ENCODE assay signal across 18 cellular contexts in the genomic region with DNA sequence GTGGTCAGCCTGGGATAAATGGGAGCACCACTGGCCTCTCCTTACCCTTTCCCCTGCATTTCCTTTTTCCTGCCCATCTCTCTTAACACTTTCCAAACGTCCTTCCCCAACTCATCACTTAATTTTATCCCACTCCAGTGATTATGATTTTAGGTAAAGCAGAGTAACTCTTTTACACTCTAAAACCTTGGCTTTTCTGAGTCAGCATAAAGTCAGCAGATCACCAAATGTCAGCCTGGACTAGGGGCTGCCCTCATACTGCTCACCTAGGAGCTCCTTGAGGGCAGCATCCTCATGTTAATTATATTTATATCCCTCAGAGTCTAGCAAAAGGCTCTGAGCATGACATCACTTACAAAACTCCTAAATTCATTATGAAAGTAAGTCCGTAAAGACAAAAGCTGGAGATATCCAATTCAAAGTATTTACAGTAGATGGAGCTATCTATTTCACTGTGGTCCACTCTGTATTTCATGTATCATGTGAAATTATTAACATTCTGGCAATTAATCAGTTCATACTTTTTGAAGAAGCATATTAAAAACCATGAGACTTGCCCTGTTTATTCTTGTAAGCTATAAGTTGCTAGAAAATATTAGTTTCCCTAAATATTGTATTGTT. TPM values are rescaled to one million over a fixed set of nuclear protein-coding genes. Genes with fewer than 3 reads are reported as not detected.
DNase-seq lines count a peak whose midpoint lies in the region; ATAC-seq, FAIRE-seq and TF ChIP-seq lines count a peak whose summit lies in the region.
"Had no signal": no experiment of that assay in that cellular context is flagged by ENCODE, and none has a peak within 500 bp of the region (broad histone marks: within the 10 kb centered on the region; RNA-seq: fewer than 3 reads in every experiment).

No MANE protein-coding gene starts in this region.

- intact Hi-C loops in MCF 10A (cut with micrococcal nuclease) = loop anchor here (2.0 kb wide), 1 partner anchor 259 kb away; no protein-coding TSS in a partner anchor
- intact Hi-C loops in breast epithelium (cut with DNase I; ENCODE audit: low total_unique reads) = no loop called here
- intact Hi-C loops in K562 (cut with micrococcal nuclease) = no loop called here
- intact Hi-C loops in testis (cut with DNase I; ENCODE audit: low total_unique reads) = no loop called here

- H2AFZ ChIP-seq in K562 (ENCODE audit: low read depth, low read length) = no peak overlapping the region

- no peaks in the 10 kb centered on the region for H3K79me2 ChIP-seq in K562 (ENCODE audit: control insufficient read depth, insufficient read depth, low read length)

- FAIRE-seq in K562 (lab: Jason Lieb, UNC) = no peak
- FAIRE-seq: bronchial epithelial cell, GM19239 had no signal

- no peak overlapping the region for H3K9ac ChIP-seq in K562 (ENCODE audit: insufficient read depth in 1 of 2, low read depth in 2 of 2, low read length in 2 of 2)

- in situ Hi-C loops in K562 (cut with MboI) = no loop called here

- H3K27me3 ChIP-seq in breast epithelium = no peaks in the 10 kb centered on the region
- H3K27me3 ChIP-seq in K562 (ENCODE audit: control insufficient read depth in 2 of 2, insufficient read depth in 2 of 2, low read length in 2 of 2) = peaks cover 3 to 11% of the 10 kb centered on the region in 2 experiments; a peak in 3 of 5 replicates
- no peaks in the 10 kb centered on the region for H3K27me3 ChIP-seq in testis
- H3K27me3 ChIP-seq: upper lobe of left lung had no signal

- no peak for TF ChIP-seq EP300 in K562 (IDR thresholded peaks at IDR 0.05; ENCODE audit: low read length)

- no peak overlapping the region for H3K4me3 Mint-ChIP-seq in MCF 10A (ENCODE audit: unreplicated experiment)
- H3K4me3 Mint-ChIP-seq: immature natural killer cell, neural crest cell had no signal

- H3K4me3 ChIP-seq in breast epithelium (no peak overlapping the region), K562 (no peak overlapping the region), testis (no peak overlapping the region)
- H3K4me3 ChIP-seq: upper lobe of left lung had no signal

- no peak for TF ChIP-seq RAD21 in K562 (CRISPR knock-in tag; conservative IDR thresholded peaks at IDR 0.05 in 1 of 2, IDR thresholded peaks at IDR 0.05 in 1 of 2)

- H3K9me3 Mint-ChIP-seq in MCF 10A (ENCODE audit: unreplicated experiment) = no peaks in the 10 kb centered on the region
- H3K9me3 Mint-ChIP-seq: immature natural killer cell had no signal

- no peaks in the 10 kb centered on the region for H3K27me3 Mint-ChIP-seq in MCF 10A (ENCODE audit: insufficient read depth, unreplicated experiment)

- POLR2A ChIA-PET in MCF 10A (lab: Yijun Ruan, JAX) = interaction anchor here (0.7 to 1.3 kb wide), 4 partner anchors 10 to 55 kb away, joined by 3 to 4 read pairs (median 4); no protein-coding TSS in a partner anchor
- POLR2A ChIA-PET in K562 (lab: Yijun Ruan, JAX) = no interaction called here

- H3K36me3 Mint-ChIP-seq in MCF 10A (ENCODE audit: insufficient read depth, unreplicated experiment) = no peaks in the 10 kb centered on the region

- CTCF ChIA-PET in MCF 10A (lab: Yijun Ruan, JAX) (interaction anchor here (0.5 to 1.7 kb wide), 6 partner anchors 10 to 262 kb away, joined by 3 to 13 read pairs (median 3); no protein-coding TSS in a partner anchor), K562 (lab: Yijun Ruan, JAX; ENCODE audit: low intra/inter-chr PET ratio) (interaction anchor here (0.6 kb wide), 1 partner anchor 16 kb away, joined by 3 read pairs; no protein-coding TSS in a partner anchor)

- no peak for ATAC-seq in K562

- BruUV-seq in MCF 10A (replicated peaks; lab: Mats Ljungman, UMichigan) = no TSS peak
- BruUV-seq in K562 (replicated peaks; lab: Mats Ljungman, UMichigan) = no TSS peak

- 5% methylated on average over 2 of the region's 2 CpGs for WGBS in K562 (ENCODE audit: insufficient coverage, low coverage, missing lambda C conversion rate)
- WGBS in testis, 2 donors = 28% methylated on average over 2 of the region's 2 CpGs

- DNase-seq in MCF 10A (ENCODE audit: unreplicated experiment) (no peak), breast epithelium (ENCODE audit: low spot score in 2 of 2) (no peak), K562 (ENCODE audit: extremely low read depth in 1 of 4, low spot score in 3 of 4) (no peak), iris pigment epithelial cell (ENCODE audit: low read depth) (peak; percentile 53), testis (no peak), GM19238 (ENCODE audit: insufficient read length, low spot score) (no peak)
- no peak for DNase-seq in activated T-cell treated with anti-CD3 and anti-CD28 coated beads, Interleukin-2, amount 50 U/mL, for 1 hour
- DNase-seq in stimulated activated CD4-positive, alpha-beta T cell treated with anti-CD3 and anti-CD28 coated beads, Interleukin-2, amount 100 ng/mL, for 24 hours = no peak
- DNase-seq: ACHN; activated effector memory CD4-positive, alpha-beta T cell treated with Interleukin-2 at 50 U/mL for 16 hours; immature natural killer cell; NCI-H1092; NCI-H526; stimulated activated CD4-positive, alpha-beta T cell treated with anti-CD3 and anti-CD28 coated beads, Interleukin-12 subunit alpha, Interleukin-12 subunit beta, amount 100 ng/mL, for 4 hours; upper lobe of left lung had no signal

- no peaks in the 10 kb centered on the region for H3K4me1 Mint-ChIP-seq in MCF 10A (ENCODE audit: insufficient read depth, unreplicated experiment)
- H3K4me1 Mint-ChIP-seq: neural crest cell had no signal

- H3K9me3 ChIP-seq in breast epithelium = no peaks in the 10 kb centered on the region
- H3K9me3 ChIP-seq in K562 (replicated peaks; ENCODE audit: control insufficient read depth, insufficient read depth, low read depth, low read length) = no peaks in the 10 kb centered on the region
- H3K9me3 ChIP-seq in testis = no peaks in the 10 kb centered on the region
- H3K9me3 ChIP-seq: upper lobe of left lung had no signal

- H3K36me3 ChIP-seq in breast epithelium (no peaks in the 10 kb centered on the region), K562 (ENCODE audit: control insufficient read depth, insufficient read depth, low read length) (no peaks in the 10 kb centered on the region), testis (ENCODE audit: low read depth, missing control alignments) (no peaks in the 10 kb centered on the region)
- H3K36me3 ChIP-seq: upper lobe of left lung had no signal

- H4K20me1 ChIP-seq in K562 (replicated peaks; ENCODE audit: control insufficient read depth, insufficient read depth, low read length) = no peaks in the 10 kb centered on the region

- no peaks in the 10 kb centered on the region for H3K9me1 ChIP-seq in K562 (ENCODE audit: control insufficient read depth, insufficient read depth, low read length)

- no peaks in the 10 kb centered on the region for H3K4me1 ChIP-seq in breast epithelium
- no peaks in the 10 kb centered on the region for H3K4me1 ChIP-seq in K562 (replicated peaks in 1 of 2; ENCODE audit: control insufficient read depth in 2 of 2, insufficient read depth in 2 of 2, low read length in 2 of 2)
- no peaks in the 10 kb centered on the region for H3K4me1 ChIP-seq in testis

- peak; percentile 39 for TF ChIP-seq CTCF in MCF 10A (IDR thresholded peaks at IDR 0.05; ENCODE audit: unreplicated experiment)
- peak in 1 of 3 donors; percentile 10 for TF ChIP-seq CTCF in breast epithelium (IDR thresholded peaks at IDR 0.05)
- TF ChIP-seq CTCF in K562 (IDR thresholded peaks at IDR 0.05 in 2 of 3, conservative IDR thresholded peaks at IDR 0.05 in 1 of 3; ENCODE audit: insufficient read depth in 2 of 3, low read depth in 1 of 3, low read length in 3 of 3) = no peak
- TF ChIP-seq CTCF in testis (IDR thresholded peaks at IDR 0.05) = peak in 2 of 3 experiments; percentile 8 to 21

- H3K4me2 ChIP-seq in K562 (ENCODE audit: insufficient read depth, low read length) = no peak overlapping the region

- TF ChIP-seq POLR2A in breast epithelium (IDR thresholded peaks at IDR 0.05) = no peak
- no peak for TF ChIP-seq POLR2A in K562 (conservative IDR thresholded peaks at IDR 0.05)
- TF ChIP-seq POLR2A in testis (IDR thresholded peaks at IDR 0.05) = no peak

- H3K27ac ChIP-seq in breast epithelium (no peak overlapping the region), K562 (ENCODE audit: extremely low read depth, low read depth, low read length) (no peak overlapping the region), testis (no peak overlapping the region)

- H3K27ac Mint-ChIP-seq in MCF 10A (ENCODE audit: low read depth, unreplicated experiment) = no peak overlapping the region
- H3K27ac Mint-ChIP-seq: immature natural killer cell had no signal

TF ChIP-seq in K562, 482 proteins besides CTCF, POLR2A, EP300 and RAD21 (continues in another document):
- peak; percentile 45; the same call in 1 of the 2 replicates for TF ChIP-seq C11orf30 (IDR thresholded peaks at IDR 0.05; ENCODE audit: low read depth)

RNA-seq across cellular contexts. Expression of a gene that starts 17.0 kb away (rescaled TPM):
- 35.6 and 48.6 TPM in 2 replicates for total RNA-seq in MCF 10A (2022)
- total RNA-seq in breast epithelium = 100 to 1,000 TPM in 1 of 3 donors, 10 to 100 TPM in 2; 74.9 to 126 (median 78.0) TPM
- total RNA-seq in K562 (2011; cell fraction: chromatin; rRNA removed; ENCODE audit: low replicate concordance) = 10.7 and 41.2 TPM in 2 replicates
- total RNA-seq in K562 (2011; cell fraction: nucleolus; rRNA removed) = 5.5 and 10.3 TPM in 2 replicates
- total RNA-seq in K562 (2011; cell fraction: nucleoplasm; rRNA removed) = 13.1 and 16.9 TPM in 2 replicates
- total RNA-seq in K562 (2014; rRNA removed) = 12.2 and 17.8 TPM in 2 replicates
- total RNA-seq in K562 (2014; rRNA removed; fragmentation: Illumina TruSeq; extraction: Trizol) = 16.1 and 17.5 TPM in 2 replicates
- 17.7 and 19.2 TPM in 2 replicates for total RNA-seq in K562 (2015; rRNA removed; fragmentation: Illumina TruSeq; extraction: Trizol)
- 16.2 and 17.5 TPM in 2 replicates for total RNA-seq in K562 (2021)
- 16.7 and 23.2 TPM in 2 replicates for polyA plus RNA-seq in K562 (2011; rRNA removed)
- 5.2 and 8.4 TPM in 2 replicates for polyA plus RNA-seq in K562 (2011; cell fraction: cytosol; rRNA removed)
- polyA plus RNA-seq in K562 (2011; cell fraction: nucleus; rRNA removed) = 29.6 and 29.9 TPM in 2 replicates
- polyA plus RNA-seq in K562 (2012) = 7.9 and 8.5 TPM in 2 replicates
- polyA plus RNA-seq in K562 (2014; fragmentation: Illumina TruSeq; extraction: Trizol) = 12.4 and 13.6 TPM in 2 replicates
- 1 to 10 TPM; 2.5 to 2.6 TPM for polyA plus RNA-seq in K562 (2014; fragmentation: Nextera tagmentation; extraction: Ambion mirVana)
- polyA plus RNA-seq in K562 (2014; rRNA removed) = 7.0 and 7.1 TPM in 2 replicates
- polyA minus RNA-seq in K562 (2011; rRNA and poly(A)+ RNA removed) = 42.8 and 48.0 TPM in 2 replicates
- 23.4 and 37.7 TPM in 2 replicates for polyA minus RNA-seq in K562 (2011; cell fraction: cytosol; rRNA and poly(A)+ RNA removed)
- polyA minus RNA-seq in K562 (2011; cell fraction: nucleus; rRNA and poly(A)+ RNA removed) = 21.7 and 39.8 TPM in 2 replicates
- total RNA-seq in testis = 100 to 1,000 TPM in 1 of 2 donors, 10 to 100 TPM in 1; 88.1 to 111 TPM
- 31.7 TPM for polyA plus RNA-seq in testis (ENCODE audit: insufficient read depth, low read depth, low replicate concordance)

Comparison
In these comparisons a context has a peak if more than half of its experiments do, and no peak if none do; other contexts are left out.
1. CTCF ChIP-seq: peak in MCF 10A (single experiment) and testis (2 of 3); none in K562 (0 of 3).